Comparison of ENCODE assay signal across 1 cellular context in genomic region chr3:107522510-107523360, GRCh38.
A peak's percentile ranks its signal among the peaks of the same experiment; 100 is the strongest.
TF ChIP-seq lines count a peak whose summit lies in the region.

TSS of gene BBX (plus strand) at chr3:107522962. CDS start at chr3:107710461, 187,499 bp downstream.

TF ChIP-seq in HepG2, 621 proteins besides CTCF, POLR2A, EP300 and RAD21 (continued from another document and continues in another):
- TF ChIP-seq KIAA2018 (CRISPR knock-in tag; IDR thresholded peaks at IDR 0.05; ENCODE audit: borderline replicate concordance) (no peak), ATF3 (CRISPR knock-in tag; IDR thresholded peaks at IDR 0.05) (no peak), BCLAF1 (IDR thresholded peaks at IDR 0.05) (no peak), ZSCAN22 (CRISPR knock-in tag; IDR thresholded peaks at IDR 0.05) (no peak), ZBTB1 (CRISPR knock-in tag; IDR thresholded peaks at IDR 0.05; ENCODE audit: borderline replicate concordance) (no peak), TAF1 (CRISPR knock-in tag; IDR thresholded peaks at IDR 0.05) (peak; percentile 85; the same call in 1 of the 2 replicates), RBM22 (optimal IDR thresholded peaks at IDR 0.05; ENCODE audit: low read length) (no peak), MED13 (CRISPR knock-in tag; IDR thresholded peaks at IDR 0.05) (no peak), ZNF670 (CRISPR knock-in tag; IDR thresholded peaks at IDR 0.05; ENCODE audit: borderline replicate concordance) (no peak), ZBTB33 (CRISPR knock-in tag; IDR thresholded peaks at IDR 0.05) (no peak), THAP7 (CRISPR knock-in tag; IDR thresholded peaks at IDR 0.05) (no peak), RARG (CRISPR knock-in tag; IDR thresholded peaks at IDR 0.05; ENCODE audit: low read depth) (no peak), PPARG (CRISPR knock-in tag; conservative IDR thresholded peaks at IDR 0.05) (no peak), ZNF484 (CRISPR knock-in tag; IDR thresholded peaks at IDR 0.05; ENCODE audit: borderline replicate concordance, low read depth) (no peak), TBX3 (IDR thresholded peaks at IDR 0.05; ENCODE audit: borderline replicate concordance) (no peak), ERF (CRISPR knock-in tag; IDR thresholded peaks at IDR 0.05) (0 out of 2 replicates have a peak, but pooled peaks have one; percentile 11), HDAC6 (IDR thresholded peaks at IDR 0.05; ENCODE audit: low read depth, low read length) (no peak), CERS6 (CRISPR knock-in tag; IDR thresholded peaks at IDR 0.05) (no peak), HDAC1 (CRISPR knock-in tag; IDR thresholded peaks at IDR 0.05) (peak; percentile 25; the same call in 1 of the 2 replicates), TARDBP (CRISPR knock-in tag; IDR thresholded peaks at IDR 0.05) (peak; percentile 42; the same call in 1 of the 2 replicates), ZNF569 (CRISPR knock-in tag; IDR thresholded peaks at IDR 0.05; ENCODE audit: borderline replicate concordance) (0 out of 2 replicates have a peak, but pooled peaks have one; percentile 30), MYC (CRISPR knock-in tag; IDR thresholded peaks at IDR 0.05; ENCODE audit: borderline replicate concordance) (peak; percentile 25; the same call in 1 of the 2 replicates), SKIL (CRISPR knock-in tag; IDR thresholded peaks at IDR 0.05; ENCODE audit: borderline replicate concordance) (no peak), ZNF530 (CRISPR knock-in tag; IDR thresholded peaks at IDR 0.05; ENCODE audit: low read depth) (no peak), HOXD1 (CRISPR knock-in tag; IDR thresholded peaks at IDR 0.05) (no peak; the same call in 1 of the 2 replicates), ETV5 (CRISPR knock-in tag; IDR thresholded peaks at IDR 0.05; ENCODE audit: borderline replicate concordance) (no peak), ZNF839 (CRISPR knock-in tag; IDR thresholded peaks at IDR 0.05; ENCODE audit: borderline replicate concordance) (no peak), NR2F1 (CRISPR knock-in tag; IDR thresholded peaks at IDR 0.05) (no peak), ZNF205 (CRISPR knock-in tag; IDR thresholded peaks at IDR 0.05) (no peak), ZNF446 (CRISPR knock-in tag; IDR thresholded peaks at IDR 0.05) (no peak), ZNF564 (CRISPR knock-in tag; IDR thresholded peaks at IDR 0.05) (no peak), THAP11 (CRISPR knock-in tag; IDR thresholded peaks at IDR 0.05) (peak; percentile 37; the same call in 1 of the 2 replicates), ZMAT3 (CRISPR knock-in tag; conservative IDR thresholded peaks at IDR 0.05) (no peak), GMEB2 (CRISPR knock-in tag; IDR thresholded peaks at IDR 0.05; ENCODE audit: low read depth) (no peak), GMEB1 (CRISPR knock-in tag; IDR thresholded peaks at IDR 0.05; ENCODE audit: borderline replicate concordance) (peak; percentile 23; the same call in 1 of the 2 replicates), ZFAT (CRISPR knock-in tag; conservative IDR thresholded peaks at IDR 0.05) (no peak), CBX5 (CRISPR knock-in tag; IDR thresholded peaks at IDR 0.05; ENCODE audit: borderline replicate concordance) (no peak), E2F2 (CRISPR knock-in tag; IDR thresholded peaks at IDR 0.05; ENCODE audit: borderline replicate concordance) (no peak)
